Comparison of ENCODE assay signal across 1 cellular context in the genomic region with DNA sequence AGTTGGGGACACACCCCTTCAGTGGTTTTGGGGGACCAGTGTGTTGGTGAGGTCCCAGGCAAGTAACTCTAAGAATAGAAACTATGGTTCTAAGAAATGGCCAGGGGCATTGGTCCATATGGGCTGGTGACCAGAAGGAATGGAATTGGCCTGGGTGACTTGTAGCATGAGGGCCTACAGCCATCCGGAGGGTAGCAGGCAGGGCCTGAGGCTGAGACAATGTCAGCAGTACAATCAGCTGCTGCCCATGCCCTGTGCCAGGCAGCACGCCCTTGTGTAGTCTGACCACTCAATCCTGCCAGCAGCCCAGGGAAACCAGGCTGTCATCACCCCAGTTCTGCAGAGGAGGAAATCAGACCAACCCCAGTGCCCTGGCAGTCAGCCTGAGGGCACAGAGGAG.
TF ChIP-seq lines count a peak whose summit lies in the region.

No MANE protein-coding gene starts in this region.

TF ChIP-seq in WTC11, 78 proteins besides CTCF, POLR2A, EP300 and RAD21 (continued from another document):
- TF ChIP-seq ZBTB21 (CRISPR knock-in tag; IDR thresholded peaks at IDR 0.05; ENCODE audit: borderline replicate concordance) (no peak), CREB1 (CRISPR knock-in tag; IDR thresholded peaks at IDR 0.05) (no peak), OVOL2 (CRISPR knock-in tag; IDR thresholded peaks at IDR 0.05; ENCODE audit: borderline replicate concordance) (no peak), SP1 (CRISPR knock-in tag; conservative IDR thresholded peaks at IDR 0.05) (no peak), SMAD3 (CRISPR knock-in tag; IDR thresholded peaks at IDR 0.05; ENCODE audit: borderline replicate concordance) (no peak), MXD4 (CRISPR knock-in tag; IDR thresholded peaks at IDR 0.05; ENCODE audit: borderline replicate concordance) (no peak)
- TF ChIP-seq, protein P1, sequence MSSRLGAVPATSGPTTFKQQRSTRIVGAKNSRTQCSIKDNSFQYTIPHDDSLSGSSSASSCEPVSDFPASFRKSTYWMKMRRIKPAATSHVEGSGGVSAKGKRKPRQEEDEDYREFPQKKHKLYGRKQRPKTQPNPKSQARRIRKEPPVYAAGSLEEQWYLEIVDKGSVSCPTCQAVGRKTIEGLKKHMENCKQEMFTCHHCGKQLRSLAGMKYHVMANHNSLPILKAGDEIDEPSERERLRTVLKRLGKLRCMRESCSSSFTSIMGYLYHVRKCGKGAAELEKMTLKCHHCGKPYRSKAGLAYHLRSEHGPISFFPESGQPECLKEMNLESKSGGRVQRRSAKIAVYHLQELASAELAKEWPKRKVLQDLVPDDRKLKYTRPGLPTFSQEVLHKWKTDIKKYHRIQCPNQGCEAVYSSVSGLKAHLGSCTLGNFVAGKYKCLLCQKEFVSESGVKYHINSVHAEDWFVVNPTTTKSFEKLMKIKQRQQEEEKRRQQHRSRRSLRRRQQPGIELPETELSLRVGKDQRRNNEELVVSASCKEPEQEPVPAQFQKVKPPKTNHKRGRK (CRISPR knock-in tag; IDR thresholded peaks at IDR 0.05; ENCODE audit: borderline replicate concordance): no peak
